ENCODE assay signal across 1 cellular context in the genomic region with DNA sequence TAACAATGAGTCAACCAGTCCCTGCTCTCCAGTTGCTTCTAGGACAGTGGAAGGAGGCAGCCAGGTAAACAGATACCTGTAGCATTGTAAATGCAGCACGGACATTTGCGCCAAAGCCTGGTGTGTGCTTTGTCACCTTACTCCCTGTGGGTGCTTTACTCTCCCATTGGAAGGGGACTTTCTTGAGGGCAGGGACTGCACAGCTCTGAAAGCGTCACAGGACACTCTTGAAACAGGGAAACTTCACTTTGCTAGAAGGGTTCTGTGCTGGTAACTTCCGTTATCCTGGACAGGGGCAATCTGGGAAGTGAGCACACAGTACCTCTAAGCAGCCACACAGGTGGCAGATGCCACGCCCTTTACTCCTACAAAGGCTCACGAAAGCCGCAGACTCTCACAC.
TF ChIP-seq lines count a peak whose summit lies in the region.

No MANE protein-coding gene starts in this region.

TF ChIP-seq in GM23338, 12 proteins besides CTCF, POLR2A, EP300 and RAD21 (continued from another document):
- TF ChIP-seq, protein P1, sequence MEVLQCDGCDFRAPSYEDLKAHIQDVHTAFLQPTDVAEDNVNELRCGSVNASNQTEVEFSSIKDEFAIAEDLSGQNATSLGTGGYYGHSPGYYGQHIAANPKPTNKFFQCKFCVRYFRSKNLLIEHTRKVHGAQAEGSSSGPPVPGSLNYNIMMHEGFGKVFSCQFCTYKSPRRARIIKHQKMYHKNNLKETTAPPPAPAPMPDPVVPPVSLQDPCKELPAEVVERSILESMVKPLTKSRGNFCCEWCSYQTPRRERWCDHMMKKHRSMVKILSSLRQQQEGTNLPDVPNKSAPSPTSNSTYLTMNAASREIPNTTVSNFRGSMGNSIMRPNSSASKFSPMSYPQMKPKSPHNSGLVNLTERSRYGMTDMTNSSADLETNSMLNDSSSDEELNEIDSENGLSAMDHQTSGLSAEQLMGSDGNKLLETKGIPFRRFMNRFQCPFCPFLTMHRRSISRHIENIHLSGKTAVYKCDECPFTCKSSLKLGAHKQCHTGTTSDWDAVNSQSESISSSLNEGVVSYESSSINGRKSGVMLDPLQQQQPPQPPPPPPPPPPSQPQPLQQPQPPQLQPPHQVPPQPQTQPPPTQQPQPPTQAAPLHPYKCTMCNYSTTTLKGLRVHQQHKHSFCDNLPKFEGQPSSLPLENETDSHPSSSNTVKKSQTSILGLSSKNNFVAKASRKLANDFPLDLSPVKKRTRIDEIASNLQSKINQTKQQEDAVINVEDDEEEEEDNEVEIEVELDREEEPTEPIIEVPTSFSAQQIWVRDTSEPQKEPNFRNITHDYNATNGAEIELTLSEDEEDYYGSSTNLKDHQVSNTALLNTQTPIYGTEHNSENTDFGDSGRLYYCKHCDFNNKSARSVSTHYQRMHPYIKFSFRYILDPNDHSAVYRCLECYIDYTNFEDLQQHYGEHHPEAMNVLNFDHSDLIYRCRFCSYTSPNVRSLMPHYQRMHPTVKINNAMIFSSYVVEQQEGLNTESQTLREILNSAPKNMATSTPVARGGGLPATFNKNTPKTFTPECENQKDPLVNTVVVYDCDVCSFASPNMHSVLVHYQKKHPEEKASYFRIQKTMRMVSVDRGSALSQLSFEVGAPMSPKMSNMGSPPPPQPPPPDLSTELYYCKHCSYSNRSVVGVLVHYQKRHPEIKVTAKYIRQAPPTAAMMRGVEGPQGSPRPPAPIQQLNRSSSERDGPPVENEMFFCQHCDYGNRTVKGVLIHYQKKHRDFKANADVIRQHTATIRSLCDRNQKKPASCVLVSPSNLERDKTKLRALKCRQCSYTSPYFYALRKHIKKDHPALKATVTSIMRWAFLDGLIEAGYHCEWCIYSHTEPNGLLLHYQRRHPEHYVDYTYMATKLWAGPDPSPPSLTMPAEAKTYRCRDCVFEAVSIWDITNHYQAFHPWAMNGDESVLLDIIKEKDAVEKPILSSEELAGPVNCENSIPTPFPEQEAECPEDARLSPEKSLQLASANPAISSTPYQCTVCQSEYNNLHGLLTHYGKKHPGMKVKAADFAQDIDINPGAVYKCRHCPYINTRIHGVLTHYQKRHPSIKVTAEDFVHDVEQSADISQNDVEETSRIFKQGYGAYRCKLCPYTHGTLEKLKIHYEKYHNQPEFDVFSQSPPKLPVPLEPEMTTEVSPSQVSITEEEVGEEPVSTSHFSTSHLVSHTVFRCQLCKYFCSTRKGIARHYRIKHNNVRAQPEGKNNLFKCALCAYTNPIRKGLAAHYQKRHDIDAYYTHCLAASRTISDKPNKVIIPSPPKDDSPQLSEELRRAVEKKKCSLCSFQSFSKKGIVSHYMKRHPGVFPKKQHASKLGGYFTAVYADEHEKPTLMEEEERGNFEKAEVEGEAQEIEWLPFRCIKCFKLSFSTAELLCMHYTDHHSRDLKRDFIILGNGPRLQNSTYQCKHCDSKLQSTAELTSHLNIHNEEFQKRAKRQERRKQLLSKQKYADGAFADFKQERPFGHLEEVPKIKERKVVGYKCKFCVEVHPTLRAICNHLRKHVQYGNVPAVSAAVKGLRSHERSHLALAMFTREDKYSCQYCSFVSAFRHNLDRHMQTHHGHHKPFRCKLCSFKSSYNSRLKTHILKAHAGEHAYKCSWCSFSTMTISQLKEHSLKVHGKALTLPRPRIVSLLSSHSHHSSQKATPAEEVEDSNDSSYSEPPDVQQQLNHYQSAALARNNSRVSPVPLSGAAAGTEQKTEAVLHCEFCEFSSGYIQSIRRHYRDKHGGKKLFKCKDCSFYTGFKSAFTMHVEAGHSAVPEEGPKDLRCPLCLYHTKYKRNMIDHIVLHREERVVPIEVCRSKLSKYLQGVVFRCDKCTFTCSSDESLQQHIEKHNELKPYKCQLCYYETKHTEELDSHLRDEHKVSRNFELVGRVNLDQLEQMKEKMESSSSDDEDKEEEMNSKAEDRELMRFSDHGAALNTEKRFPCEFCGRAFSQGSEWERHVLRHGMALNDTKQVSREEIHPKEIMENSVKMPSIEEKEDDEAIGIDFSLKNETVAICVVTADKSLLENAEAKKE (CRISPR knock-in tag; IDR thresholded peaks at IDR 0.05): no peak
- no peak for TF ChIP-seq STAT1 (IDR thresholded peaks at IDR 0.05; ENCODE audit: unreplicated experiment)
- no peak for TF ChIP-seq ZNF114 (CRISPR knock-in tag; IDR thresholded peaks at IDR 0.05)
TF ChIP-seq in GM23338: peak in this region for 0.
